ENCODE assay signal across 7 cellular contexts in genomic region chr19:47746129-47746528, GRCh38. TPM values are rescaled to one million over a fixed set of nuclear protein-coding genes. Genes with fewer than 3 reads are reported as not detected.
DNase-seq lines count a peak whose midpoint lies in the region; TF ChIP-seq lines count a peak whose summit lies in the region.
"Not testable (repeated sequence)": the region's sequence is repeated elsewhere in the genome, so short reads cannot be mapped to it uniquely, and the experiment has no call there.
"Had no signal": no experiment of that assay in that cellular context is flagged by ENCODE, and none has a peak within 500 bp of the region (broad histone marks: within the 10 kb centered on the region; RNA-seq: fewer than 3 reads in every experiment).

No MANE protein-coding gene starts in this region.

- peaks cover 37% of the 10 kb centered on the region for H3K4me1 Mint-ChIP-seq in activated T-helper 1 cell treated with anti-CD3 and anti-CD28 coated beads, Interleukin-12 subunit alpha, Interleukin-12 subunit beta, Interleukin-2, Interleukin-4 antibody, amounts not matched to agents 30 ng/mL and 10 ng/mL and 1 ng/mL, durations not matched to agents 14 hours and 24 hours and 36 hours (ENCODE audit: low read depth)

- WGBS in liver = 76% methylated on average over 17 of the region's 17 CpGs

- peaks cover 65 to 92% (median 92%) of the 10 kb centered on the region in 10 experiments for H3K4me1 ChIP-seq in BLaER1 treated with 17β-estradiol and CSF1 and Interleukin-3, amounts not matched to agents 10 nM and 100 nM
- not testable (repeated sequence) for H3K4me1 ChIP-seq in endocrine pancreas (ENCODE audit: control insufficient read depth, insufficient read depth, low read length)
- peaks cover 5 to 20% (median 11%) of the 10 kb centered on the region in 4 donors for H3K4me1 ChIP-seq in liver (ENCODE audit: control insufficient read depth in 4 of 4, insufficient read depth in 4 of 4, low read length in 3 of 4)

- TF ChIP-seq RAD21 in liver (IDR thresholded peaks at IDR 0.05) = not testable (repeated sequence)

- H3K9me3 ChIP-seq in BLaER1 treated with 17β-estradiol and CSF1 and Interleukin-3, amounts not matched to agents 10 nM and 100 nM (replicated peaks in 1 of 11); MG63; endocrine pancreas (ENCODE audit: control insufficient read depth, low read length); liver (ENCODE audit: control insufficient read depth in 4 of 4, low read length in 3 of 4): not testable (repeated sequence)

- H3K4me2 ChIP-seq in BLaER1 treated with 17β-estradiol and CSF1 and Interleukin-3, amounts not matched to agents 10 nM and 100 nM = peak overlapping the region; percentile 79 to 97 (median 90)

- peaks cover 28% of the 10 kb centered on the region for H3K36me3 Mint-ChIP-seq in activated T-helper 1 cell treated with anti-CD3 and anti-CD28 coated beads, Interleukin-12 subunit alpha, Interleukin-12 subunit beta, Interleukin-2, Interleukin-4 antibody, amounts not matched to agents 30 ng/mL and 10 ng/mL and 1 ng/mL, durations not matched to agents 14 hours and 24 hours and 36 hours (ENCODE audit: low read depth)

- not testable (repeated sequence) for H3K27me3 Mint-ChIP-seq in activated T-helper 1 cell treated with anti-CD3 and anti-CD28 coated beads, Interleukin-12 subunit alpha, Interleukin-12 subunit beta, Interleukin-2, Interleukin-4 antibody, amounts not matched to agents 30 ng/mL and 10 ng/mL and 1 ng/mL, durations not matched to agents 14 hours and 24 hours and 36 hours (ENCODE audit: insufficient read depth)

- H3K36me3 ChIP-seq in BLaER1 treated with 17β-estradiol and CSF1 and Interleukin-3, amounts not matched to agents 10 nM and 100 nM = peaks cover 38 to 50% (median 46%) of the 10 kb centered on the region in 11 experiments
- peaks cover 66% of the 10 kb centered on the region for H3K36me3 ChIP-seq in MG63
- not testable (repeated sequence) for H3K36me3 ChIP-seq in endocrine pancreas (ENCODE audit: control insufficient read depth, insufficient read depth, low read length)
- H3K36me3 ChIP-seq in liver (ENCODE audit: control insufficient read depth in 4 of 4, insufficient read depth in 3 of 4, low read depth in 1 of 4, low read length in 3 of 4) = peaks cover 12 to 26% (median 17%) of the 10 kb centered on the region in 4 donors

- H3K9me3 Mint-ChIP-seq in activated T-helper 1 cell treated with anti-CD3 and anti-CD28 coated beads, Interleukin-12 subunit alpha, Interleukin-12 subunit beta, Interleukin-2, Interleukin-4 antibody, amounts not matched to agents 30 ng/mL and 10 ng/mL and 1 ng/mL, durations not matched to agents 14 hours and 24 hours and 36 hours = not testable (repeated sequence)

- peaks cover 32 to 53% (median 47%) of the 10 kb centered on the region in 11 experiments; a peak in 21 of 22 replicates for H4K20me1 ChIP-seq in BLaER1 treated with 17β-estradiol and CSF1 and Interleukin-3, amounts not matched to agents 10 nM and 100 nM

- H3K27me3 ChIP-seq in BLaER1 treated with 17β-estradiol and CSF1 and Interleukin-3, amounts not matched to agents 10 nM and 100 nM; MG63; endocrine pancreas (ENCODE audit: control insufficient read depth, insufficient read depth, low read length); liver (ENCODE audit: control insufficient read depth in 4 of 4, insufficient read depth in 4 of 4, low read length in 3 of 4): not testable (repeated sequence)

- peak overlapping the region; percentile 73 for H3K27ac Mint-ChIP-seq in activated T-helper 1 cell treated with anti-CD3 and anti-CD28 coated beads, Interleukin-12 subunit alpha, Interleukin-12 subunit beta, Interleukin-2, Interleukin-4 antibody, amounts not matched to agents 30 ng/mL and 10 ng/mL and 1 ng/mL, durations not matched to agents 14 hours and 24 hours and 36 hours

- peak overlapping the region; percentile 93 to 98 (median 95); a peak in 21 of 22 replicates for H3K9ac ChIP-seq in BLaER1 treated with 17β-estradiol and CSF1 and Interleukin-3, amounts not matched to agents 10 nM and 100 nM
- H3K9ac ChIP-seq in endocrine pancreas (ENCODE audit: control insufficient read depth, insufficient read depth, low read length); liver (ENCODE audit: low read depth in 1 of 2, low read length in 2 of 2): not testable (repeated sequence)

- H3K4me3 ChIP-seq in BLaER1 treated with 17β-estradiol and CSF1 and Interleukin-3, amounts not matched to agents 10 nM and 100 nM = peak overlapping the region; percentile 62 to 86 (median 78)
- H3K4me3 ChIP-seq in MG63 (peak overlapping the region; percentile 98), endocrine pancreas (ENCODE audit: control insufficient read depth, insufficient read depth, low read length) (peak overlapping the region; percentile 65), liver (ENCODE audit: low read depth in 1 of 3, low read length in 3 of 3) (peak overlapping the region in 2 of 3 donors; percentile 60 to 80), skeletal muscle cell (ENCODE audit: low read depth, low read length) (peak overlapping the region; percentile 72)

- H3K27ac ChIP-seq in BLaER1 treated with 17β-estradiol and CSF1 and Interleukin-3, amounts not matched to agents 10 nM and 100 nM = peak overlapping the region in 9 of 11 experiments; percentile 94 to 99 (median 96); a peak in 16 of 22 replicates
- H3K27ac ChIP-seq in liver (ENCODE audit: low read depth in 1 of 2, low read length in 2 of 2) = not testable (repeated sequence)

- intact Hi-C loops in activated T-helper 1 cell treated with anti-CD3 and anti-CD28 coated beads, Interleukin-12 subunit alpha, Interleukin-12 subunit beta, Interleukin-2, Interleukin-4 antibody, amounts not matched to agents 30 ng/mL and 10 ng/mL and 1 ng/mL, durations not matched to agents 14 hours and 24 hours and 36 hours (cut with micrococcal nuclease) = loop anchor here (10.0 kb wide), 1 partner anchor 429 kb away; the partner anchor contains the start of genes LIG1 and ZSWIM9

- not testable (repeated sequence) for DNase-seq in MG63; activated T-helper 1 cell treated with anti-CD3 and anti-CD28 coated beads, Interleukin-12 subunit alpha, Interleukin-12 subunit beta, Interleukin-2, Interleukin-4 antibody, amounts not matched to agents 30 ng/mL and 10 ng/mL and 1 ng/mL, durations not matched to agents 14 hours and 24 hours and 36 hours (ENCODE audit: low spot score); skeletal muscle cell (ENCODE audit: low read depth)

- peak overlapping the region; percentile 99 for H3K4me3 Mint-ChIP-seq in activated T-helper 1 cell treated with anti-CD3 and anti-CD28 coated beads, Interleukin-12 subunit alpha, Interleukin-12 subunit beta, Interleukin-2, Interleukin-4 antibody, amounts not matched to agents 30 ng/mL and 10 ng/mL and 1 ng/mL, durations not matched to agents 14 hours and 24 hours and 36 hours

- not testable (repeated sequence) for TF ChIP-seq CTCF in liver (IDR thresholded peaks at IDR 0.05; ENCODE audit: low read depth, low read length, missing input control)

RNA-seq across cellular contexts. Expression of gene NOP53, which starts 0.8 kb away (rescaled TPM):
- total RNA-seq in MG63 (2014; rRNA removed; shearing (Covaris generic); ENCODE audit: low replicate concordance) = 428 and 543 TPM in 2 replicates
- total RNA-seq in activated T-helper 1 cell treated with anti-CD3 and anti-CD28 coated beads, Interleukin-12 subunit alpha, Interleukin-12 subunit beta, Interleukin-2, Interleukin-4 antibody, amounts not matched to agents 30 ng/mL and 10 ng/mL and 1 ng/mL, durations not matched to agents 14 hours and 24 hours and 36 hours = 206 and 211 TPM in 2 replicates
- 10 to 100 TPM; 38.3 to 38.9 TPM for total RNA-seq in liver
- polyA plus RNA-seq in liver = 10 to 100 TPM; 25.8 to 85.5 TPM

RNA-seq across cellular contexts. Expression of gene SELENOW, which starts 32.4 kb away (rescaled TPM):
- total RNA-seq in MG63 (2014; rRNA removed; shearing (Covaris generic); ENCODE audit: low replicate concordance) = 79.0 and 246 TPM in 2 replicates
- 106 and 107 TPM in 2 replicates for total RNA-seq in activated T-helper 1 cell treated with anti-CD3 and anti-CD28 coated beads, Interleukin-12 subunit alpha, Interleukin-12 subunit beta, Interleukin-2, Interleukin-4 antibody, amounts not matched to agents 30 ng/mL and 10 ng/mL and 1 ng/mL, durations not matched to agents 14 hours and 24 hours and 36 hours
- total RNA-seq in liver = 10 to 100 TPM; 28.2 to 50.0 TPM
- 100 to 1,000 TPM in 1 of 2 donors, 10 to 100 TPM in 1; 84.8 to 102 TPM for polyA plus RNA-seq in liver

RNA-seq across cellular contexts. Expression of gene EHD2, which starts 32.9 kb away (rescaled TPM):
- 15.7 and 25.4 TPM in 2 replicates for total RNA-seq in MG63 (2014; rRNA removed; shearing (Covaris generic); ENCODE audit: low replicate concordance)
- 0.29 and 0.54 TPM in 2 replicates for total RNA-seq in activated T-helper 1 cell treated with anti-CD3 and anti-CD28 coated beads, Interleukin-12 subunit alpha, Interleukin-12 subunit beta, Interleukin-2, Interleukin-4 antibody, amounts not matched to agents 30 ng/mL and 10 ng/mL and 1 ng/mL, durations not matched to agents 14 hours and 24 hours and 36 hours
- total RNA-seq in liver = 1 to 10 TPM; 3.2 to 6.2 TPM
- polyA plus RNA-seq in liver = 1 to 10 TPM; 5.5 to 7.9 TPM

RNA-seq across cellular contexts. Expression of gene TPRX1, which starts 58.2 kb away (rescaled TPM):
- not detected in 2 replicates for total RNA-seq in MG63 (2014; rRNA removed; shearing (Covaris generic); ENCODE audit: low replicate concordance)
- total RNA-seq in activated T-helper 1 cell treated with anti-CD3 and anti-CD28 coated beads, Interleukin-12 subunit alpha, Interleukin-12 subunit beta, Interleukin-2, Interleukin-4 antibody, amounts not matched to agents 30 ng/mL and 10 ng/mL and 1 ng/mL, durations not matched to agents 14 hours and 24 hours and 36 hours = not detected in 2 replicates
- not detected for total RNA-seq in liver
- not detected for polyA plus RNA-seq in liver
- total RNA-seq: esophagus mucosa had no signal
